1 cellular context compared by ENCODE assay signal in genomic region chr17:12020595-12021590, GRCh38.
TF ChIP-seq lines count a peak whose summit lies in the region.

Gene MAP2K4, plus strand, starts transcription at chr17:12020877. Its CDS starts 10 bp downstream, at chr17:12020887.

TF ChIP-seq in HepG2, 621 proteins besides CTCF, POLR2A, EP300 and RAD21 (continued from another document):
- TF ChIP-seq MYPOP (CRISPR knock-in tag; IDR thresholded peaks at IDR 0.05) (no peak), ZNF333 (CRISPR knock-in tag; IDR thresholded peaks at IDR 0.05; ENCODE audit: borderline replicate concordance) (no peak), ZNF737 (CRISPR knock-in tag; IDR thresholded peaks at IDR 0.05; ENCODE audit: borderline replicate concordance) (no peak), HINFP (CRISPR knock-in tag; IDR thresholded peaks at IDR 0.05; ENCODE audit: low read depth) (no peak), ZNF446 (CRISPR knock-in tag; IDR thresholded peaks at IDR 0.05) (no peak), ZNF430 (CRISPR knock-in tag; IDR thresholded peaks at IDR 0.05) (no peak), NFKB2 (CRISPR knock-in tag; IDR thresholded peaks at IDR 0.05; ENCODE audit: borderline replicate concordance) (no peak), ZNF691 (CRISPR knock-in tag; IDR thresholded peaks at IDR 0.05; ENCODE audit: borderline replicate concordance, low read depth) (peak; percentile 13; the same call in 1 of the 2 replicates), ZNF878 (CRISPR knock-in tag; IDR thresholded peaks at IDR 0.05) (no peak), ZBTB25 (CRISPR knock-in tag; IDR thresholded peaks at IDR 0.05) (no peak), PAX8 (CRISPR knock-in tag; IDR thresholded peaks at IDR 0.05; ENCODE audit: borderline replicate concordance) (no peak), GMEB1 (CRISPR knock-in tag; IDR thresholded peaks at IDR 0.05; ENCODE audit: borderline replicate concordance) (no peak), ONECUT2 (CRISPR knock-in tag; IDR thresholded peaks at IDR 0.05) (no peak), HNF1B (CRISPR knock-in tag; IDR thresholded peaks at IDR 0.05) (no peak), MATR3 (CRISPR knock-in tag; IDR thresholded peaks at IDR 0.05) (no peak), BCLAF1 (IDR thresholded peaks at IDR 0.05) (no peak), KAT2B (IDR thresholded peaks at IDR 0.05; ENCODE audit: borderline replicate concordance, low read depth, low read length) (no peak), TERF1 (CRISPR knock-in tag; IDR thresholded peaks at IDR 0.05) (no peak), HNRNPL (IDR thresholded peaks at IDR 0.05; ENCODE audit: low read depth, low read length) (no peak), ZMYM3 (CRISPR knock-in tag; IDR thresholded peaks at IDR 0.05) (0 out of 2 replicates have a peak, but pooled peaks have one; percentile 18), ZNF7 (CRISPR knock-in tag; IDR thresholded peaks at IDR 0.05) (no peak), DMTF1 (CRISPR knock-in tag; IDR thresholded peaks at IDR 0.05) (no peak), CBX2 (IDR thresholded peaks at IDR 0.05; ENCODE audit: low read depth, low read length) (no peak), CBX2 (CRISPR knock-in tag; IDR thresholded peaks at IDR 0.05; ENCODE audit: low read depth) (no peak), MIER3 (CRISPR knock-in tag; IDR thresholded peaks at IDR 0.05; ENCODE audit: borderline replicate concordance) (no peak), ZNF607 (CRISPR knock-in tag; IDR thresholded peaks at IDR 0.05; ENCODE audit: borderline replicate concordance) (peak; percentile 30; the same call in 1 of the 2 replicates), ARID4A (CRISPR knock-in tag; IDR thresholded peaks at IDR 0.05; ENCODE audit: borderline replicate concordance) (peak; percentile 34; the same call in 1 of the 2 replicates)
